10 cellular contexts compared by ENCODE assay signal in genomic region chr2:37614061-37614802, GRCh38. TPM values are rescaled to one million over a fixed set of nuclear protein-coding genes. Genes with fewer than 3 reads are reported as not detected.
A peak's percentile ranks its signal among the peaks of the same experiment; 100 is the strongest.
DNase-seq lines count a peak whose midpoint lies in the region; ATAC-seq and TF ChIP-seq lines count a peak whose summit lies in the region.
"Had no signal": no experiment of that assay in that cellular context is flagged by ENCODE, and none has a peak within 500 bp of the region (broad histone marks: within the 10 kb centered on the region; RNA-seq: fewer than 3 reads in every experiment).

No MANE protein-coding gene starts in this region.

- no peak overlapping the region for H3K4me3 Mint-ChIP-seq in activated naive CD8-positive, alpha-beta T cell treated with anti-CD3 and anti-CD28 coated beads, Interleukin-2, amount 50 U/mL, for 24 hours
- H3K4me3 Mint-ChIP-seq in activated naive CD8-positive, alpha-beta T cell treated with anti-CD3 and anti-CD28 coated beads for 36 hours: no peak overlapping the region

- 90 to 92% methylated on average over 7 to 8 of the region's 8 CpGs for WGBS in body of pancreas, 2 donors
- WGBS in upper lobe of left lung, 2 donors: 84 to 85% methylated on average over 8 of the region's 8 CpGs

- no peaks in the 10 kb centered on the region for H3K36me3 ChIP-seq in body of pancreas (replicated peaks in 1 of 2; ENCODE audit: insufficient read depth in 1 of 2, low read depth in 2 of 2)
- no peaks in the 10 kb centered on the region for H3K36me3 ChIP-seq in left lung
- H3K36me3 ChIP-seq in upper lobe of left lung: no peaks in the 10 kb centered on the region

- H3K9me3 ChIP-seq in body of pancreas: no peaks in the 10 kb centered on the region
- H3K9me3 ChIP-seq in left lung: no peaks in the 10 kb centered on the region
- H3K9me3 ChIP-seq in upper lobe of left lung: no peaks in the 10 kb centered on the region

- TF ChIP-seq CTCF in body of pancreas (IDR thresholded peaks at IDR 0.05) (no peak), left lung (IDR thresholded peaks at IDR 0.05) (no peak), upper lobe of left lung (IDR thresholded peaks at IDR 0.05) (no peak)

- peaks cover 21% of the 10 kb centered on the region for H3K4me1 ChIP-seq in body of pancreas
- H3K4me1 ChIP-seq in left lung: peaks cover 0 to 31% of the 10 kb centered on the region in 2 donors
- H3K4me1 ChIP-seq in upper lobe of left lung: peaks cover 9 to 22% (median 13%) of the 10 kb centered on the region in 4 donors
- H3K4me1 ChIP-seq: parathyroid adenoma had no signal

- TF ChIP-seq POLR2A in body of pancreas (IDR thresholded peaks at IDR 0.05): peak in 1 of 3 donors; percentile 6
- TF ChIP-seq POLR2A in upper lobe of left lung (IDR thresholded peaks at IDR 0.05): no peak

- peaks cover 49% of the 10 kb centered on the region for H3K4me1 Mint-ChIP-seq in activated naive CD8-positive, alpha-beta T cell treated with anti-CD3 and anti-CD28 coated beads, Interleukin-2, amount 50 U/mL, for 24 hours
- H3K4me1 Mint-ChIP-seq in activated naive CD8-positive, alpha-beta T cell treated with anti-CD3 and anti-CD28 coated beads for 36 hours: peaks cover 29% of the 10 kb centered on the region

- peak overlapping the region; percentile 0 for H3K27ac Mint-ChIP-seq in activated naive CD8-positive, alpha-beta T cell treated with anti-CD3 and anti-CD28 coated beads, Interleukin-2, amount 50 U/mL, for 24 hours
- H3K27ac Mint-ChIP-seq in activated naive CD8-positive, alpha-beta T cell treated with anti-CD3 and anti-CD28 coated beads for 36 hours: no peak overlapping the region

- no peaks in the 10 kb centered on the region for H3K27me3 Mint-ChIP-seq in activated naive CD8-positive, alpha-beta T cell treated with anti-CD3 and anti-CD28 coated beads, Interleukin-2, amount 50 U/mL, for 24 hours
- H3K27me3 Mint-ChIP-seq in activated naive CD8-positive, alpha-beta T cell treated with anti-CD3 and anti-CD28 coated beads for 36 hours: no peaks in the 10 kb centered on the region

- no peak for DNase-seq in activated naive CD8-positive, alpha-beta T cell treated with anti-CD3 and anti-CD28 coated beads, Interleukin-2, amount 50 U/mL, for 24 hours
- DNase-seq in activated naive CD8-positive, alpha-beta T cell treated with anti-CD3 and anti-CD28 coated beads for 36 hours: no peak
- peak in 3 of 4 donors; percentile 19 to 52 (median 37) for DNase-seq in body of pancreas
- DNase-seq in left lung: no peak
- no peak for DNase-seq in upper lobe of left lung
- DNase-seq in NCI-H1105 (lab: John Stamatoyannopoulos, UW): no peak
- DNase-seq: activated gamma-delta T cell had no signal

- ATAC-seq in activated naive CD8-positive, alpha-beta T cell treated with anti-CD3 and anti-CD28 coated beads, Interleukin-2, amount 50 U/mL, for 24 hours: peak; percentile 80
- ATAC-seq in body of pancreas (peak; percentile 41), left lung (peak; percentile 54), upper lobe of left lung (ENCODE audit: low FRiP score in 2 of 2) (no peak), HG03378 (IDR thresholded peaks at IDR 0.05; ENCODE audit: unreplicated experiment) (no peak), HG03457 (IDR thresholded peaks at IDR 0.05; ENCODE audit: unreplicated experiment) (no peak)

- no peaks in the 10 kb centered on the region for H3K9me3 Mint-ChIP-seq in activated naive CD8-positive, alpha-beta T cell treated with anti-CD3 and anti-CD28 coated beads, Interleukin-2, amount 50 U/mL, for 24 hours
- H3K9me3 Mint-ChIP-seq in activated naive CD8-positive, alpha-beta T cell treated with anti-CD3 and anti-CD28 coated beads for 36 hours: no peaks in the 10 kb centered on the region

- intact Hi-C loops in body of pancreas (cut with DNase I): no loop called here
- intact Hi-C loops in left lung (cut with DNase I): no loop called here

- no peaks in the 10 kb centered on the region for H3K36me3 Mint-ChIP-seq in activated naive CD8-positive, alpha-beta T cell treated with anti-CD3 and anti-CD28 coated beads, Interleukin-2, amount 50 U/mL, for 24 hours (ENCODE audit: low read depth)
- no peaks in the 10 kb centered on the region for H3K36me3 Mint-ChIP-seq in activated naive CD8-positive, alpha-beta T cell treated with anti-CD3 and anti-CD28 coated beads for 36 hours

- H3K4me3 ChIP-seq in body of pancreas (no peak overlapping the region), left lung (no peak overlapping the region), upper lobe of left lung (no peak overlapping the region)

- TF ChIP-seq EP300 in upper lobe of left lung (IDR thresholded peaks at IDR 0.05): no peak

- H3K27me3 ChIP-seq in body of pancreas: no peaks in the 10 kb centered on the region
- H3K27me3 ChIP-seq in left lung: no peaks in the 10 kb centered on the region
- no peaks in the 10 kb centered on the region for H3K27me3 ChIP-seq in upper lobe of left lung

- no peak overlapping the region for H3K27ac ChIP-seq in body of pancreas
- no peak overlapping the region for H3K27ac ChIP-seq in left lung
- H3K27ac ChIP-seq in upper lobe of left lung: peak overlapping the region in 1 of 4 donors; percentile 32
- H3K27ac ChIP-seq: parathyroid adenoma had no signal

RNA-seq across cellular contexts. Expression of gene CDC42EP3, which starts 57.2 kb away (rescaled TPM):
- 10 to 100 TPM; 18.6 to 22.2 TPM for total RNA-seq in activated naive CD8-positive, alpha-beta T cell treated with anti-CD3 and anti-CD28 coated beads for 36 hours
- 1 to 10 TPM; 5.3 to 7.8 TPM for total RNA-seq in body of pancreas
- 10 to 100 TPM; 37.7 to 53.8 TPM for total RNA-seq in left lung
- total RNA-seq in upper lobe of left lung: 10 to 100 TPM; 24.5 to 76.2 (median 43.2) TPM

Comparison
In these comparisons a context has a peak if more than half of its experiments do, and no peak if none do; other contexts are left out.
1. ATAC-seq: peak in activated naive CD8-positive, alpha-beta T cell treated with anti-CD3 and anti-CD28 coated beads, Interleukin-2, amount 50 U/mL, for 24 hours (single experiment), body of pancreas (single experiment) and left lung (single experiment); none in upper lobe of left lung (0 of 2), HG03378 (single experiment) and HG03457 (single experiment).
2. DNase-seq: peak in body of pancreas (3 of 4); none in activated naive CD8-positive, alpha-beta T cell treated with anti-CD3 and anti-CD28 coated beads, Interleukin-2, amount 50 U/mL, for 24 hours (single experiment), activated naive CD8-positive, alpha-beta T cell treated with anti-CD3 and anti-CD28 coated beads for 36 hours (single experiment), left lung (0 of 2), upper lobe of left lung (0 of 2) and NCI-H1105 (single experiment).